Comparison of ENCODE assay signal across 1 cellular context in genomic region chr17:28544402-28545140, GRCh38.
TF ChIP-seq lines count a peak whose summit lies in the region.

No MANE protein-coding gene starts in this region.

TF ChIP-seq in H1, 55 proteins besides CTCF, POLR2A, EP300 and RAD21:
- no peak for TF ChIP-seq E2F6 (IDR thresholded peaks at IDR 0.05)
- no peak for TF ChIP-seq ASH2L (IDR thresholded peaks at IDR 0.05; ENCODE audit: low read length)
- TF ChIP-seq HDAC2 (IDR thresholded peaks at IDR 0.05; ENCODE audit: borderline replicate concordance in 1 of 2, low read depth in 2 of 2, low read length in 2 of 2), result no peak
- TF ChIP-seq ATF3 (IDR thresholded peaks at IDR 0.05; ENCODE audit: insufficient read depth, low read depth, low read length), result no peak
- no peak for TF ChIP-seq RFX5 (IDR thresholded peaks at IDR 0.05; ENCODE audit: borderline replicate concordance, low read depth, low read length)
- TF ChIP-seq GTF2F1 (IDR thresholded peaks at IDR 0.05; ENCODE audit: borderline replicate concordance, low read depth, low read length), result no peak
- TF ChIP-seq KDM4A (IDR thresholded peaks at IDR 0.05; ENCODE audit: low read depth, low read length, severe bottlenecking), result no peak
- TF ChIP-seq CEBPB (IDR thresholded peaks at IDR 0.05; ENCODE audit: low read depth, low read length), result no peak
- no peak for TF ChIP-seq KDM1A (IDR thresholded peaks at IDR 0.05; ENCODE audit: borderline replicate concordance, low read length)
- TF ChIP-seq CTBP2 (IDR thresholded peaks at IDR 0.05; ENCODE audit: borderline replicate concordance, insufficient read depth, insufficient read length, low read length), result no peak
- TF ChIP-seq MAFK (IDR thresholded peaks at IDR 0.05; ENCODE audit: low read depth, low read length), result no peak
- TF ChIP-seq POU5F1 (IDR thresholded peaks at IDR 0.05; ENCODE audit: low read depth, low read length), result no peak
- no peak for TF ChIP-seq SP4 (IDR thresholded peaks at IDR 0.05; ENCODE audit: low read length)
- no peak for TF ChIP-seq CBX5 (IDR thresholded peaks at IDR 0.05; ENCODE audit: low read depth, low read length)
- TF ChIP-seq POLR2AphosphoS5 (IDR thresholded peaks at IDR 0.05; ENCODE audit: low read depth, low read length), result no peak
- TF ChIP-seq BACH1 (IDR thresholded peaks at IDR 0.05; ENCODE audit: low read length), result no peak
- no peak for TF ChIP-seq MAX (IDR thresholded peaks at IDR 0.05)
